In genomic region chr5:61464512-61464911, GRCh38 we compare ENCODE assay signal across 22 cellular contexts.
DNase-seq lines count a peak whose midpoint lies in the region; ATAC-seq and TF ChIP-seq lines count a peak whose summit lies in the region.
"Had no signal": no experiment of that assay in that cellular context is flagged by ENCODE, and none has a peak within 500 bp of the region (broad histone marks: within the 10 kb centered on the region; RNA-seq: fewer than 3 reads in every experiment).

No MANE protein-coding gene starts in this region.

- H3K4me1 Mint-ChIP-seq in GM23338, result peaks cover 37% of the 10 kb centered on the region
- H3K4me1 Mint-ChIP-seq: stimulated activated naive CD8-positive, alpha-beta T cell treated with anti-CD3 and anti-CD28 coated beads, Interleukin-15, amount 100 ng/mL, for 72 hours had no signal

- no peak overlapping the region for H3K4me3 ChIP-seq in GM23338
- no peak overlapping the region for H3K4me3 ChIP-seq in left lung
- H3K4me3 ChIP-seq in esophagus squamous epithelium, result no peak overlapping the region
- H3K4me3 ChIP-seq: GM12878, right atrium auricular region, tibial nerve had no signal

- H3K27ac Mint-ChIP-seq in GM23338, result peak overlapping the region; percentile 39; the same call in 1 of the 2 replicates
- H3K27ac Mint-ChIP-seq: dendritic cell treated with granulocyte-macrophage colony-stimulating factor and Interleukin-4, amounts not matched to agents 40 ng/mL and 50 ng/mL, for 4 days; naive thymus-derived CD4-positive, alpha-beta T cell; stimulated activated naive CD8-positive, alpha-beta T cell treated with anti-CD3 and anti-CD28 coated beads, Interleukin-15, amount 100 ng/mL, for 72 hours had no signal

- H3K36me3 ChIP-seq in GM23338 (ENCODE audit: insufficient read depth), result no peaks in the 10 kb centered on the region
- no peaks in the 10 kb centered on the region for H3K36me3 ChIP-seq in left lung
- H3K36me3 ChIP-seq in esophagus squamous epithelium, result no peaks in the 10 kb centered on the region
- H3K36me3 ChIP-seq: right atrium auricular region, tibial nerve had no signal

- no peaks in the 10 kb centered on the region for H3K9me2 ChIP-seq in GM23338 (ENCODE audit: insufficient read depth)

- no peak for DNase-seq in GM23338 (ENCODE audit: low spot score)
- peak; percentile 75 for DNase-seq in NCI-H2029 treated with DMSO at 0.1 percent for 48 hours (lab: John Stamatoyannopoulos, UW)
- DNase-seq in left lung, result no peak
- DNase-seq in renal cortical epithelial cell (ENCODE audit: low read depth), result peak; percentile 60
- DNase-seq in NCI-H1694 (lab: John Stamatoyannopoulos, UW), result no peak
- no peak for DNase-seq in central memory CD4-positive, alpha-beta T cell
- no peak for DNase-seq in esophagus squamous epithelium (lab: John Stamatoyannopoulos, UW)
- DNase-seq: activated naive CD4-positive, alpha-beta T cell treated with anti-CD3 and anti-CD28 coated beads, Interleukin-2, amount 50 U/mL, for 16 hours; amygdala; CD4-positive, alpha-beta memory T cell; DND-41; naive thymus-derived CD4-positive, alpha-beta T cell; NCI-H1417 treated with DMSO at 0.1 percent for 48 hours; NCI-H526 treated with DMSO at 0.1 percent for 48 hours; stimulated activated CD4-positive, alpha-beta T cell treated with anti-CD3 and anti-CD28 coated beads, Interleukin-12 subunit alpha, Interleukin-12 subunit beta, amount 100 ng/mL, for 4 hours; stimulated activated naive CD8-positive, alpha-beta T cell treated with anti-CD3 and anti-CD28 coated beads, Interleukin-15, amount 100 ng/mL, for 72 hours; T-helper 2 cell had no signal

- no peaks in the 10 kb centered on the region for H3K36me3 Mint-ChIP-seq in GM23338 (ENCODE audit: low read depth)
- H3K36me3 Mint-ChIP-seq: CD4-positive, alpha-beta memory T cell had no signal

- no peak for TF ChIP-seq POLR2A in esophagus squamous epithelium (IDR thresholded peaks at IDR 0.05)

- no peak for TF ChIP-seq CTCF in GM23338 (conservative IDR thresholded peaks at IDR 0.05; ENCODE audit: low read depth in 2 of 2)
- TF ChIP-seq CTCF in left lung (IDR thresholded peaks at IDR 0.05), result no peak
- no peak for TF ChIP-seq CTCF in esophagus squamous epithelium (IDR thresholded peaks at IDR 0.05)

- intact Hi-C loops in left lung (cut with DNase I), result no loop called here
- intact Hi-C loops in esophagus squamous epithelium (cut with DNase I), result no loop called here

- no peaks in the 10 kb centered on the region; the same call in 1 of the 2 replicates for H4K20me1 ChIP-seq in GM23338 (replicated peaks; ENCODE audit: insufficient read depth)

- WGBS in esophagus squamous epithelium, 2 donors, result 78 to 91% methylated on average over 4 of the region's 4 CpGs

- H3K4me3 Mint-ChIP-seq in GM23338, result no peak overlapping the region
- H3K4me3 Mint-ChIP-seq: CD4-positive, alpha-beta memory T cell; dendritic cell treated with granulocyte-macrophage colony-stimulating factor and Interleukin-4, amounts not matched to agents 40 ng/mL and 50 ng/mL, for 4 days; naive thymus-derived CD4-positive, alpha-beta T cell; stimulated activated naive CD8-positive, alpha-beta T cell treated with anti-CD3 and anti-CD28 coated beads, Interleukin-15, amount 100 ng/mL, for 72 hours had no signal

- no peaks in the 10 kb centered on the region for H3K27me3 Mint-ChIP-seq in GM23338 (ENCODE audit: insufficient read depth, low read depth, poor library complexity)
- H3K27me3 Mint-ChIP-seq: CD4-positive, alpha-beta memory T cell; dendritic cell treated with granulocyte-macrophage colony-stimulating factor and Interleukin-4, amounts not matched to agents 40 ng/mL and 50 ng/mL, for 4 days; naive thymus-derived CD4-positive, alpha-beta T cell; stimulated activated naive CD8-positive, alpha-beta T cell treated with anti-CD3 and anti-CD28 coated beads, Interleukin-15, amount 100 ng/mL, for 72 hours had no signal

- H3F3A ChIP-seq in GM23338 (replicated peaks; ENCODE audit: low read depth), result no peaks in the 10 kb centered on the region

- H3K27ac ChIP-seq in GM23338 (ENCODE audit: low read depth) (peak overlapping the region; percentile 67), left lung (no peak overlapping the region), esophagus squamous epithelium (no peak overlapping the region)
- H3K27ac ChIP-seq: KMS-11, right atrium auricular region had no signal

- no peak overlapping the region for H2AFZ ChIP-seq in GM23338

- peaks cover 17% of the 10 kb centered on the region; the same call in 1 of the 2 replicates for H3K79me2 ChIP-seq in GM23338 (replicated peaks; ENCODE audit: insufficient read depth)

- H3K9me3 Mint-ChIP-seq in GM23338, result no peaks in the 10 kb centered on the region
- H3K9me3 Mint-ChIP-seq: dendritic cell treated with granulocyte-macrophage colony-stimulating factor and Interleukin-4, amounts not matched to agents 40 ng/mL and 50 ng/mL, for 4 days; naive thymus-derived CD4-positive, alpha-beta T cell; stimulated activated naive CD8-positive, alpha-beta T cell treated with anti-CD3 and anti-CD28 coated beads, Interleukin-15, amount 100 ng/mL, for 72 hours had no signal

- no peak overlapping the region for H3K4me2 ChIP-seq in GM23338
- H3K4me2 ChIP-seq: KMS-11 had no signal

- H3K4me1 ChIP-seq in GM23338 (ENCODE audit: insufficient read depth) (peaks cover 34% of the 10 kb centered on the region), left lung (peaks cover 0 to 27% of the 10 kb centered on the region in 2 donors), esophagus squamous epithelium (peaks cover 0 to 28% (median 7%) of the 10 kb centered on the region in 3 donors)

- no peaks in the 10 kb centered on the region for H3K9me3 ChIP-seq in left lung
- H3K9me3 ChIP-seq in esophagus squamous epithelium, result no peaks in the 10 kb centered on the region
- H3K9me3 ChIP-seq: right atrium auricular region, tibial nerve had no signal

- no peaks in the 10 kb centered on the region for H3K27me3 ChIP-seq in GM23338 (ENCODE audit: insufficient read depth)
- H3K27me3 ChIP-seq in left lung, result no peaks in the 10 kb centered on the region
- no peaks in the 10 kb centered on the region for H3K27me3 ChIP-seq in esophagus squamous epithelium
- H3K27me3 ChIP-seq: right atrium auricular region, tibial nerve had no signal

- no peak for ATAC-seq in GM23338
- peak; percentile 27 for ATAC-seq in left lung
- ATAC-seq: GM12878; naive thymus-derived CD4-positive, alpha-beta T cell; stimulated activated naive CD8-positive, alpha-beta T cell treated with anti-CD3 and anti-CD28 coated beads, Interleukin-15, amount 100 ng/mL, for 72 hours had no signal

TF ChIP-seq in GM23338, 12 proteins besides CTCF, POLR2A, EP300 and RAD21:
- no peak for TF ChIP-seq NANOG (IDR thresholded peaks at IDR 0.05; ENCODE audit: borderline replicate concordance)

Comparison
In these comparisons a context has a peak if more than half of its experiments do, and no peak if none do; other contexts are left out.
1. DNase-seq: peak in NCI-H2029 treated with DMSO at 0.1 percent for 48 hours (single experiment) and renal cortical epithelial cell (single experiment); none in GM23338 (single experiment), left lung (0 of 2), NCI-H1694 (single experiment), central memory CD4-positive, alpha-beta T cell (single experiment) and esophagus squamous epithelium (single experiment).